ENCODE assay signal across 24 cellular contexts in genomic region chr1:244165021-244165420, GRCh38.
"Had no signal": no experiment of that assay in that cellular context is flagged by ENCODE, and none has a peak within 500 bp of the region (broad histone marks: within the 10 kb centered on the region; RNA-seq: fewer than 3 reads in every experiment).

No MANE protein-coding gene starts in this region.

- H3K9me3 ChIP-seq: breast epithelium, esophagus muscularis mucosa, mucosa of descending colon, thoracic aorta, upper lobe of right lung had no signal

- H3K4me3 Mint-ChIP-seq: activated B cell treated with CpG ODN at 0.5 μM for 24 hours; activated CD4-positive, alpha-beta T cell treated with anti-CD3 and anti-CD28 coated beads for 36 hours; activated naive CD8-positive, alpha-beta T cell treated with anti-CD3 and anti-CD28 coated beads for 36 hours; activated T-cell treated with anti-CD3 and anti-CD28 coated beads, Interleukin-2, amount 50 U/mL, for 4 hours; central memory CD8-positive, alpha-beta T cell; naive thymus-derived CD4-positive, alpha-beta T cell; neural crest cell had no signal

- H3K9me3 Mint-ChIP-seq: activated naive CD8-positive, alpha-beta T cell treated with anti-CD3 and anti-CD28 coated beads for 36 hours; activated T-cell treated with anti-CD3 and anti-CD28 coated beads, Interleukin-2, amount 50 U/mL, for 4 hours; activated T-helper 2 cell treated with anti-CD3 and anti-CD28 coated beads, Interferon-gamma antibody, Interleukin-2, Interleukin-4, amounts not matched to agents 10 μg/mL and 5 μg/mL and 100 μg/mL, durations not matched to agents 14 hours and 24 hours and 36 hours; central memory CD8-positive, alpha-beta T cell; naive thymus-derived CD4-positive, alpha-beta T cell; neural crest cell had no signal

- H3K36me3 ChIP-seq: breast epithelium, esophagus muscularis mucosa, thoracic aorta, upper lobe of right lung had no signal

- H3K27me3 Mint-ChIP-seq: activated B cell treated with CpG ODN at 0.5 μM for 24 hours; activated CD4-positive, alpha-beta T cell treated with anti-CD3 and anti-CD28 coated beads for 36 hours; activated naive CD8-positive, alpha-beta T cell treated with anti-CD3 and anti-CD28 coated beads for 36 hours; naive thymus-derived CD4-positive, alpha-beta T cell had no signal

- DNase-seq: activated B cell treated with CpG ODN at 0.5 μM for 24 hours; activated CD4-positive, alpha-beta T cell treated with anti-CD3 and anti-CD28 coated beads for 36 hours; activated CD4-positive, alpha-beta T cell treated with anti-CD3 and anti-CD28 coated beads, Interleukin-2, amount 50 U/mL, for 4 hours; activated CD8-positive, alpha-beta memory T cell treated with anti-CD3 and anti-CD28 coated beads for 24 hours; activated CD8-positive, alpha-beta memory T cell treated with anti-CD3 and anti-CD28 coated beads, Interleukin-2, amount 50 U/mL, for 48 hours; activated naive CD4-positive, alpha-beta T cell; activated naive CD8-positive, alpha-beta T cell treated with anti-CD3 and anti-CD28 coated beads for 36 hours; activated T-cell treated with anti-CD3 and anti-CD28 coated beads, Interleukin-2, amount 50 U/mL, for 4 hours; effector memory CD4-positive, alpha-beta T cell; hippocampal formation; mucosa of descending colon; naive thymus-derived CD4-positive, alpha-beta T cell; occipital lobe; posterior cingulate gyrus; stimulated activated CD4-positive, alpha-beta T cell treated with anti-CD3 and anti-CD28 coated beads, Interleukin-4, amount 100 ng/mL, for 24 hours; stimulated activated naive CD4-positive, alpha-beta T cell treated with Interleukin-2 at 50 U/mL for 16 hours; T-helper 1 cell; upper lobe of right lung had no signal

- H3K4me1 ChIP-seq: breast epithelium, upper lobe of right lung had no signal

- H3K36me3 Mint-ChIP-seq: activated naive CD8-positive, alpha-beta T cell treated with anti-CD3 and anti-CD28 coated beads for 36 hours; naive thymus-derived CD4-positive, alpha-beta T cell had no signal

- H3K27me3 ChIP-seq: breast epithelium, esophagus muscularis mucosa, upper lobe of right lung had no signal

- H3K27ac ChIP-seq: thoracic aorta had no signal

- H3K27ac Mint-ChIP-seq: activated B cell treated with CpG ODN at 0.5 μM for 24 hours; activated CD4-positive, alpha-beta T cell treated with anti-CD3 and anti-CD28 coated beads for 36 hours; activated naive CD8-positive, alpha-beta T cell treated with anti-CD3 and anti-CD28 coated beads for 36 hours; activated T-helper 2 cell treated with anti-CD3 and anti-CD28 coated beads, Interferon-gamma antibody, Interleukin-2, Interleukin-4, amounts not matched to agents 10 μg/mL and 5 μg/mL and 100 μg/mL, durations not matched to agents 14 hours and 24 hours and 36 hours; naive thymus-derived CD4-positive, alpha-beta T cell had no signal

- H3K4me1 Mint-ChIP-seq: activated B cell treated with CpG ODN at 0.5 μM for 24 hours; activated CD4-positive, alpha-beta T cell treated with anti-CD3 and anti-CD28 coated beads for 36 hours; activated naive CD8-positive, alpha-beta T cell treated with anti-CD3 and anti-CD28 coated beads for 36 hours; central memory CD8-positive, alpha-beta T cell; naive thymus-derived CD4-positive, alpha-beta T cell had no signal

- H3K4me3 ChIP-seq: breast epithelium, esophagus muscularis mucosa, mucosa of descending colon, thoracic aorta, upper lobe of right lung had no signal

- ATAC-seq: activated CD4-positive, alpha-beta T cell treated with anti-CD3 and anti-CD28 coated beads for 36 hours; activated T-cell treated with anti-CD3 and anti-CD28 coated beads, Interleukin-2, amount 50 U/mL, for 4 hours; mucosa of descending colon; naive thymus-derived CD4-positive, alpha-beta T cell had no signal
